In genomic region chr9:21802418-21803000, GRCh38 we compare ENCODE assay signal across 8 cellular contexts. TPM values are rescaled to one million over a fixed set of nuclear protein-coding genes. Genes with fewer than 3 reads are reported as not detected.
DNase-seq lines count a peak whose midpoint lies in the region; ATAC-seq and TF ChIP-seq lines count a peak whose summit lies in the region.

TSS of gene MTAP (plus strand) at chr9:21802636. CDS start at chr9:21802749, 113 bp downstream.

- in situ Hi-C loops in T47D (cut with HindIII; ENCODE audit: low pct_unique_long_range_greater_than_20kb, low sequenced_read_pairs) = no loop called here

- DNase-seq in T47D (ENCODE audit: low read depth in 1 of 2, low spot score in 1 of 2) = peak; percentile 73 to 95
- no peak for DNase-seq in MCF 10A (ENCODE audit: unreplicated experiment)
- peak; percentile 75 for DNase-seq in NCI-H2171 (lab: John Stamatoyannopoulos, UW)
- peak; percentile 73 for DNase-seq in activated CD4-positive, CD25-positive, alpha-beta regulatory T cell treated with anti-CD3 and anti-CD28 coated beads, Interleukin-2, amount 50 U/mL, for 72 hours
- DNase-seq in kidney tubule cell (ENCODE audit: low spot score) = peak; percentile 93
- DNase-seq in stimulated activated CD4-positive, alpha-beta T cell treated with anti-CD3 and anti-CD28 coated beads, Interleukin-15, amount 100 ng/mL, for 48 hours (ENCODE audit: low read depth in 2 of 2) = peak; percentile 58 to 62

- no peak for TF ChIP-seq CTCF in MCF 10A (IDR thresholded peaks at IDR 0.05; ENCODE audit: unreplicated experiment)

- H3K4me3 Mint-ChIP-seq in MCF 10A (ENCODE audit: unreplicated experiment) = no peak within 1 kb of the TSS

- intact Hi-C loops in MCF 10A (cut with micrococcal nuclease) = no loop called here

- no peaks in the 10 kb centered on the region for H3K27me3 Mint-ChIP-seq in MCF 10A (ENCODE audit: insufficient read depth, unreplicated experiment)

- no TSS peak for BruUV-seq in MCF 10A (replicated peaks; lab: Mats Ljungman, UMichigan)

- ATAC-seq in HG03066 (IDR thresholded peaks at IDR 0.05; ENCODE audit: low read depth, unreplicated experiment) = peak; percentile 89

- peak within 1 kb of the TSS; percentile 86 for H3K27ac ChIP-seq in cingulate gyrus (ENCODE audit: low read depth, low read length)

- H3K27ac Mint-ChIP-seq in MCF 10A (ENCODE audit: low read depth, unreplicated experiment) = no peak within 1 kb of the TSS

- CTCF ChIA-PET in MCF 10A (lab: Yijun Ruan, JAX) = no interaction called here

- H3K9me3 Mint-ChIP-seq in MCF 10A (ENCODE audit: unreplicated experiment) = no peaks in the 10 kb centered on the region

- POLR2A ChIA-PET in MCF 10A (lab: Yijun Ruan, JAX) = no interaction called here

- H3K4me1 Mint-ChIP-seq in MCF 10A (ENCODE audit: insufficient read depth, unreplicated experiment) = no peaks in the 10 kb centered on the region

- no peaks in the 10 kb centered on the region for H3K36me3 Mint-ChIP-seq in MCF 10A (ENCODE audit: insufficient read depth, unreplicated experiment)

RNA-seq across cellular contexts. Expression of gene MTAP, which starts in this region (rescaled TPM):
- total RNA-seq in MCF 10A (2022) = not detected in 2 replicates
